ENCODE assay signal across 29 cellular contexts in genomic region chr4:89814362-89814761, GRCh38.
"Had no signal": no experiment of that assay in that cellular context is flagged by ENCODE, and none has a peak within 500 bp of the region (broad histone marks: within the 10 kb centered on the region; RNA-seq: fewer than 3 reads in every experiment).

No MANE protein-coding gene starts in this region.

- H3K4me3 Mint-ChIP-seq: dendritic cell treated with granulocyte-macrophage colony-stimulating factor and Interleukin-4, amounts not matched to agents 40 ng/mL and 50 ng/mL, for 4 days; effector memory CD8-positive, alpha-beta T cell; endodermal cell; immature natural killer cell; memory B cell had no signal

- H3K9me3 Mint-ChIP-seq: effector memory CD8-positive, alpha-beta T cell; endodermal cell had no signal

- H3K27ac ChIP-seq: colonic mucosa, epithelial cell of prostate, esophagus squamous epithelium, gastroesophageal sphincter, heart left ventricle, hepatocyte, left lung had no signal

- H3K4me1 Mint-ChIP-seq: endodermal cell, immature natural killer cell, memory B cell had no signal

- H3K36me3 ChIP-seq: colonic mucosa, esophagus squamous epithelium, gastroesophageal sphincter, heart left ventricle, left lung had no signal

- H3K4me3 ChIP-seq: colonic mucosa, esophagus squamous epithelium, gastroesophageal sphincter, heart left ventricle, hepatocyte, left lung, lung had no signal

- H3K4me1 ChIP-seq: colonic mucosa, esophagus squamous epithelium, gastroesophageal sphincter, heart left ventricle, left lung had no signal

- H3K79me2 ChIP-seq: hepatocyte had no signal

- H3K9me3 ChIP-seq: colonic mucosa, esophagus squamous epithelium, gastroesophageal sphincter, heart left ventricle, left lung had no signal

- FAIRE-seq: endometrium, frontal cortex, kidney had no signal

- H3K36me3 Mint-ChIP-seq: immature natural killer cell, memory B cell had no signal

- ATAC-seq: effector memory CD8-positive, alpha-beta T cell; esophagus mucosa; gastroesophageal sphincter; heart left ventricle; left cardiac atrium; left lung; left ventricle myocardium superior had no signal

- H3K27ac Mint-ChIP-seq: dendritic cell treated with granulocyte-macrophage colony-stimulating factor and Interleukin-4, amounts not matched to agents 40 ng/mL and 50 ng/mL, for 4 days; effector memory CD8-positive, alpha-beta T cell; endodermal cell; immature natural killer cell; memory B cell had no signal

- H3K27me3 Mint-ChIP-seq: dendritic cell treated with granulocyte-macrophage colony-stimulating factor and Interleukin-4, amounts not matched to agents 40 ng/mL and 50 ng/mL, for 4 days; effector memory CD8-positive, alpha-beta T cell; memory B cell had no signal

- H3K27me3 ChIP-seq: colonic mucosa, gastroesophageal sphincter, heart left ventricle, hepatocyte, left lung had no signal

- DNase-seq: cerebellar nuclear complex; colonic mucosa; cortex of kidney; effector CD8-positive, alpha-beta T cell; effector memory CD8-positive, alpha-beta T cell; endodermal cell; erythroblast; esophagus squamous epithelium; foreskin fibroblast; heart left ventricle; hypothalamus; immature natural killer cell; islet precursor cell; kidney; left cardiac atrium; left lung; left ventricle myocardium superior; mammary epithelial cell; mesendoderm; midbrain had no signal

- H3K4me2 ChIP-seq: hepatocyte had no signal

- H2AFZ ChIP-seq: hepatocyte had no signal
